In genomic region chr6:30912746-30913520, GRCh38 we compare ENCODE assay signal across 10 cellular contexts. TPM values are rescaled to one million over a fixed set of nuclear protein-coding genes. Genes with fewer than 3 reads are reported as not detected.
DNase-seq lines count a peak whose midpoint lies in the region; ATAC-seq, FAIRE-seq and TF ChIP-seq lines count a peak whose summit lies in the region.
"Had no signal": no experiment of that assay in that cellular context is flagged by ENCODE, and none has a peak within 500 bp of the region (broad histone marks: within the 10 kb centered on the region; RNA-seq: fewer than 3 reads in every experiment).

No MANE protein-coding gene starts in this region.

- POLR2A ChIA-PET in PC-3 (lab: Charles Lee; ENCODE audit: unreplicated experiment): interaction anchor here (0.5 to 0.6 kb wide), 3 partner anchors 29 to 172 kb away, joined by 6 to 8 read pairs (median 6); no protein-coding TSS in a partner anchor
- POLR2A ChIA-PET in H1 (lab: Charles Lee; ENCODE audit: partially characterized antibody): interaction anchor here (0.7 to 4.0 kb wide), 19 partner anchors 10 to 629 kb away, joined by 3 to 17 read pairs (median 3); partner anchors contain the start of genes DDR1, DDX39B and FLOT1

- no peak for TF ChIP-seq CTCF in PC-3 (conservative IDR thresholded peaks at IDR 0.05; ENCODE audit: low read depth, low read length)
- TF ChIP-seq CTCF in H1 (IDR thresholded peaks at IDR 0.05; ENCODE audit: control extremely low read depth in 1 of 3, insufficient read depth in 1 of 3, low read depth in 1 of 3, low read length in 3 of 3): no peak
- no peak for TF ChIP-seq CTCF in neural progenitor cell (IDR thresholded peaks at IDR 0.05)

- no peak overlapping the region for H3K4ac ChIP-seq in H1 (replicated peaks; ENCODE audit: insufficient read length, low read depth, low read length)

- H3K9me2 ChIP-seq in PC-3 (replicated peaks; ENCODE audit: low read length): no peaks in the 10 kb centered on the region

- H2BK5ac ChIP-seq in H1 (ENCODE audit: low read depth, low read length): 0 out of 2 replicates have a peak overlapping the region, but pooled peaks have one; percentile 63

- peaks cover 26 to 41% (median 33%) of the 10 kb centered on the region in 10 experiments for H3K4me1 ChIP-seq in BLaER1 treated with 17β-estradiol and CSF1 and Interleukin-3, amounts not matched to agents 10 nM and 100 nM
- peaks cover 35% of the 10 kb centered on the region for H3K4me1 ChIP-seq in PC-3 (ENCODE audit: insufficient read depth, low read length)
- H3K4me1 ChIP-seq in H1 (replicated peaks in 1 of 4; ENCODE audit: control insufficient read depth in 3 of 4, insufficient read depth in 4 of 4, low read length in 3 of 4): peaks cover 0 to 18% (median 7%) of the 10 kb centered on the region in 4 experiments; a peak in 5 of 7 replicates
- H3K4me1 ChIP-seq in neural progenitor cell: peaks cover 18% of the 10 kb centered on the region

- no TSS peak for BruUV-seq in PC-3 (replicated peaks; lab: Mats Ljungman, UMichigan)

- FAIRE-seq in H1 (lab: Jason Lieb, UNC): no peak

- peak overlapping the region in 5 of 11 experiments; percentile 81 to 92 (median 89); a peak in 8 of 22 replicates for H3K9ac ChIP-seq in BLaER1 treated with 17β-estradiol and CSF1 and Interleukin-3, amounts not matched to agents 10 nM and 100 nM
- H3K9ac ChIP-seq in PC-3 (ENCODE audit: low read length) (peak overlapping the region; percentile 87; the same call in 1 of the 2 replicates), H1 (replicated peaks in 1 of 4; ENCODE audit: extremely low read depth in 1 of 4, low read depth in 3 of 4, low read length in 3 of 4) (no peak overlapping the region), neural progenitor cell (no peak overlapping the region)

- H3F3A ChIP-seq in PC-3 (ENCODE audit: low read length, unreplicated experiment) (no peaks in the 10 kb centered on the region), neural progenitor cell (ENCODE audit: low read depth) (peaks cover 28% of the 10 kb centered on the region)

- intact Hi-C loops in PC-3 (cut with micrococcal nuclease): no loop called here

- H2BK12ac ChIP-seq in H1 (ENCODE audit: low read depth, low read length): peak overlapping the region; percentile 39; the same call in 1 of the 2 replicates

- DNase-seq in PC-3: no peak
- no peak for DNase-seq in H1 (ENCODE audit: low read depth in 1 of 2, low spot score in 2 of 2)
- DNase-seq in neural progenitor cell (ENCODE audit: low spot score): no peak
- DNase-seq in NCI-H2029 treated with DMSO at 0.1 percent for 48 hours (lab: John Stamatoyannopoulos, UW): no peak
- DNase-seq in MV-4-11 (lab: John Stamatoyannopoulos, UW): no peak
- no peak for DNase-seq in SHP77 (lab: John Stamatoyannopoulos, UW)
- no peak for DNase-seq in AG08395 (ENCODE audit: low spot score)
- DNase-seq: DMS53 had no signal

- peak overlapping the region in 6 of 11 experiments; percentile 85 to 93 (median 91); a peak in 12 of 22 replicates for H3K4me2 ChIP-seq in BLaER1 treated with 17β-estradiol and CSF1 and Interleukin-3, amounts not matched to agents 10 nM and 100 nM
- H3K4me2 ChIP-seq in PC-3 (ENCODE audit: low read length) (peak overlapping the region; percentile 89; the same call in 1 of the 2 replicates), H1 (ENCODE audit: insufficient read depth in 1 of 2, low read depth in 2 of 2, low read length in 2 of 2) (peak overlapping the region in 1 of 2 experiments; percentile 68; a peak in 1 of 4 replicates), neural progenitor cell (no peak overlapping the region)

- H3K27me3 ChIP-seq in BLaER1 treated with 17β-estradiol and CSF1 and Interleukin-3, amounts not matched to agents 10 nM and 100 nM: no peaks in the 10 kb centered on the region
- H3K27me3 ChIP-seq in PC-3 (ENCODE audit: low read length) (no peaks in the 10 kb centered on the region), H1 (replicated peaks in 1 of 4; ENCODE audit: control insufficient read depth in 3 of 4, extremely low read depth in 1 of 4, insufficient read depth in 3 of 4, low read length in 3 of 4) (no peaks in the 10 kb centered on the region), neural progenitor cell (no peaks in the 10 kb centered on the region)

- H4K5ac ChIP-seq in H1 (ENCODE audit: insufficient read length, low read depth, low read length): no peak overlapping the region

- H2BK20ac ChIP-seq in H1 (ENCODE audit: low read length): no peak overlapping the region

- H3K27me3 Mint-ChIP-seq in neural progenitor cell (ENCODE audit: insufficient read depth, low read depth): peaks cover 9% of the 10 kb centered on the region

- H4K8ac ChIP-seq in H1 (ENCODE audit: extremely low read depth, insufficient read depth, low read length): no peak overlapping the region; the same call in 1 of the 2 replicates

- no peak overlapping the region for H4K91ac ChIP-seq in H1 (replicated peaks; ENCODE audit: insufficient read length, low read length)

- no peak overlapping the region for H3K14ac ChIP-seq in H1 (ENCODE audit: insufficient read length)

- ATAC-seq in PC-3: no peak

- H2AFZ ChIP-seq in PC-3 (ENCODE audit: low read length) (peak overlapping the region; percentile 73; the same call in 1 of the 2 replicates), H1 (ENCODE audit: low read length) (no peak overlapping the region), neural progenitor cell (replicated peaks) (no peak overlapping the region)

- H3K36me3 Mint-ChIP-seq in neural progenitor cell: peaks cover 26% of the 10 kb centered on the region

- no peak for TF ChIP-seq RAD21 in H1 (IDR thresholded peaks at IDR 0.05 in 1 of 2, conservative IDR thresholded peaks at IDR 0.05 in 1 of 2; ENCODE audit: low read depth in 2 of 2, low read length in 2 of 2)

- no peak overlapping the region for H2BK120ac ChIP-seq in H1 (replicated peaks; ENCODE audit: low read depth, low read length)

- H3K23ac ChIP-seq in H1 (ENCODE audit: insufficient read length): no peak overlapping the region

- TF ChIP-seq POLR2A in H1 (IDR thresholded peaks at IDR 0.05; ENCODE audit: control extremely low read depth in 1 of 2, low read depth in 2 of 2, low read length in 2 of 2): 0 out of 3 replicates have a peak, but pooled peaks of 1 of the 2 experiments have one; percentile 40

- H3K9me3 ChIP-seq in BLaER1 treated with 17β-estradiol and CSF1 and Interleukin-3, amounts not matched to agents 10 nM and 100 nM (replicated peaks in 1 of 11): no peaks in the 10 kb centered on the region
- H3K9me3 ChIP-seq in PC-3 (ENCODE audit: low read length) (no peaks in the 10 kb centered on the region), H1 (ENCODE audit: insufficient read depth in 2 of 2, low read depth in 1 of 2, low read length in 1 of 2) (no peaks in the 10 kb centered on the region), neural progenitor cell (ENCODE audit: low read depth) (no peaks in the 10 kb centered on the region)

- H3K18ac ChIP-seq in H1 (ENCODE audit: extremely low read depth, low read length): no peak overlapping the region

- H3K4me1 Mint-ChIP-seq in neural progenitor cell: peaks cover 40% of the 10 kb centered on the region

- H3K36me3 ChIP-seq in BLaER1 treated with 17β-estradiol and CSF1 and Interleukin-3, amounts not matched to agents 10 nM and 100 nM: peaks cover 48 to 66% (median 59%) of the 10 kb centered on the region in 11 experiments
- H3K36me3 ChIP-seq in PC-3 (ENCODE audit: low read depth, low read length) (peaks cover 11% of the 10 kb centered on the region; the same call in 1 of the 2 replicates), H1 (ENCODE audit: control insufficient read depth in 2 of 4, insufficient read depth in 4 of 4, low read length in 3 of 4) (peaks cover 6 to 16% (median 9%) of the 10 kb centered on the region in 4 experiments; a peak in 7 of 8 replicates), neural progenitor cell (no peaks in the 10 kb centered on the region)

- H3K27ac ChIP-seq in BLaER1 treated with 17β-estradiol and CSF1 and Interleukin-3, amounts not matched to agents 10 nM and 100 nM: no peak overlapping the region
- H3K27ac ChIP-seq in PC-3 (ENCODE audit: low read length) (peak overlapping the region; percentile 51), H1 (ENCODE audit: low read depth, low read length) (no peak overlapping the region), neural progenitor cell (no peak overlapping the region)

- no peak overlapping the region for H3K27ac Mint-ChIP-seq in neural progenitor cell

- H3K79me2 ChIP-seq in PC-3 (ENCODE audit: low read length) (peaks cover 24% of the 10 kb centered on the region), H1 (ENCODE audit: control insufficient read depth in 1 of 2, insufficient read depth in 2 of 2, low read length in 2 of 2) (peaks cover 0 to 13% of the 10 kb centered on the region in 2 experiments; a peak in 2 of 4 replicates), neural progenitor cell (ENCODE audit: low read depth) (peaks cover 18% of the 10 kb centered on the region)

- WGBS in H1 (ENCODE audit: extremely low coverage in 1 of 2, insufficient coverage in 1 of 2, insufficient read length in 1 of 2, insufficient replicate concordance in 2 of 2, low coverage in 1 of 2, low lambda C conversion rate in 2 of 2, missing lambda C conversion rate in 1 of 2), 2 experiments: 83% methylated on average over 8 of the region's 8 CpGs; no CpG with 5 or more reads in 1 of the 2 experiments

- H2BK15ac ChIP-seq in H1 (ENCODE audit: low read length): no peak overlapping the region

- peaks cover 10% of the 10 kb centered on the region for H3K23me2 ChIP-seq in H1 (ENCODE audit: low read depth, low read length)

- no peaks in the 10 kb centered on the region for H3K9me3 Mint-ChIP-seq in neural progenitor cell

- no peak overlapping the region for H3K56ac ChIP-seq in H1 (replicated peaks; ENCODE audit: insufficient read length, low read depth, low read length)

- H3K4me3 ChIP-seq in BLaER1 treated with 17β-estradiol and CSF1 and Interleukin-3, amounts not matched to agents 10 nM and 100 nM: no peak overlapping the region
- H3K4me3 ChIP-seq in PC-3 (ENCODE audit: low read length): peak overlapping the region; percentile 67; the same call in 1 of the 2 replicates
- H3K4me3 ChIP-seq in H1 (ENCODE audit: extremely low read depth in 1 of 4, insufficient read depth in 2 of 4, low read depth in 3 of 4, low read length in 4 of 4): peak overlapping the region in 1 of 4 experiments; percentile 74; a peak in 2 of 8 replicates
- no peak overlapping the region for H3K4me3 ChIP-seq in neural progenitor cell

- H2AK5ac ChIP-seq in H1 (ENCODE audit: low read depth, low read length): no peak overlapping the region

- H4K20me1 ChIP-seq in BLaER1 treated with 17β-estradiol and CSF1 and Interleukin-3, amounts not matched to agents 10 nM and 100 nM: peaks cover 0 to 6% (median 0%) of the 10 kb centered on the region in 11 experiments; a peak in 4 of 22 replicates
- H4K20me1 ChIP-seq in PC-3 (ENCODE audit: low read length) (no peaks in the 10 kb centered on the region), H1 (replicated peaks in 1 of 2; ENCODE audit: control insufficient read depth in 1 of 2, insufficient read depth in 2 of 2, low read length in 2 of 2) (peaks cover 0 to 2% of the 10 kb centered on the region in 2 experiments), neural progenitor cell (ENCODE audit: low read depth) (no peaks in the 10 kb centered on the region)

- H3K4me3 Mint-ChIP-seq in neural progenitor cell: peak overlapping the region; percentile 93

- 0 out of 2 replicates have a peak, but pooled peaks cover 2% of the 10 kb centered on the region for H3K79me1 ChIP-seq in H1 (ENCODE audit: low read depth, low read length)

- TF ChIP-seq EP300 in H1 (IDR thresholded peaks at IDR 0.05; ENCODE audit: borderline replicate concordance in 1 of 2, low read depth in 2 of 2, low read length in 2 of 2): no peak

- CTCF ChIA-PET in PC-3 (lab: Charles Lee): interaction anchor here (0.6 to 3.6 kb wide), 9 partner anchors 27 to 174 kb away, joined by 3 to 23 read pairs (median 5); no protein-coding TSS in a partner anchor
- CTCF ChIA-PET in H1 (lab: Charles Lee; ENCODE audit: partially characterized antibody): interaction anchor here (0.6 to 16.0 kb wide), 27 partner anchors 11 to 298 kb away, joined by 3 to 285 read pairs (median 5); partner anchors contain the start of genes DDR1 and MUCL3

RNA-seq across cellular contexts. Expression of gene VARS2, which starts 1.1 kb away (rescaled TPM):
- total RNA-seq in PC-3 (2014; rRNA removed) (66.5 and 87.8 TPM in 2 replicates), neural progenitor cell (ENCODE audit: low replicate concordance) (21.5 and 64.6 TPM in 2 replicates)
- total RNA-seq in H1 (2021; fragmentation: NEBNext Ultra II Directional; extraction: Animal tissue kit (Norgen Biotek cat#: 25700)): 41.2 and 47.7 TPM in 2 replicates
- polyA plus RNA-seq in H1 (2011; rRNA removed): 26.8 and 34.8 TPM in 2 replicates
- 36.0 TPM for polyA plus RNA-seq in H1 (2011; cell fraction: cytosol; rRNA removed)
- 180 TPM for polyA plus RNA-seq in H1 (2011; cell fraction: nucleus; rRNA removed)
- polyA plus RNA-seq in H1 (2012, experiment 1 of 2): 20.8 to 48.2 TPM (median 43.6 TPM) in 4 replicates
- 31.4 TPM for polyA plus RNA-seq in H1 (2012, experiment 2 of 2)
- 25.2 TPM for polyA plus RNA-seq in H1 (2013, experiment 1 of 2)
- 23.4 TPM for polyA plus RNA-seq in H1 (2013, experiment 2 of 2)
- polyA minus RNA-seq in H1 (2011; rRNA and poly(A)+ RNA removed): 34.0 and 41.2 TPM in 2 replicates
- polyA minus RNA-seq in H1 (2011; cell fraction: cytosol; rRNA and poly(A)+ RNA removed): 25.2 TPM
- polyA minus RNA-seq in H1 (2011; cell fraction: nucleus; rRNA and poly(A)+ RNA removed): 32.4 TPM

RNA-seq across cellular contexts. Expression of gene GTF2H4, which starts 4.9 kb away (rescaled TPM):
- total RNA-seq in PC-3 (2014; rRNA removed): 21.7 and 28.7 TPM in 2 replicates
- 49.5 and 53.4 TPM in 2 replicates for total RNA-seq in H1 (2021; fragmentation: NEBNext Ultra II Directional; extraction: Animal tissue kit (Norgen Biotek cat#: 25700))
- 42.3 and 46.2 TPM in 2 replicates for polyA plus RNA-seq in H1 (2011; rRNA removed)
- 42.7 TPM for polyA plus RNA-seq in H1 (2011; cell fraction: cytosol; rRNA removed)
- polyA plus RNA-seq in H1 (2011; cell fraction: nucleus; rRNA removed): 147 TPM
- polyA plus RNA-seq in H1 (2012, experiment 1 of 2): 36.6 to 48.0 TPM (median 43.7 TPM) in 4 replicates
- 81.6 TPM for polyA plus RNA-seq in H1 (2012, experiment 2 of 2)
- polyA plus RNA-seq in H1 (2013, experiment 1 of 2): 42.6 TPM
- polyA plus RNA-seq in H1 (2013, experiment 2 of 2): 40.8 TPM
- polyA minus RNA-seq in H1 (2011; rRNA and poly(A)+ RNA removed): 27.0 and 29.0 TPM in 2 replicates
- 13.8 TPM for polyA minus RNA-seq in H1 (2011; cell fraction: cytosol; rRNA and poly(A)+ RNA removed)
- polyA minus RNA-seq in H1 (2011; cell fraction: nucleus; rRNA and poly(A)+ RNA removed): 39.6 TPM
- total RNA-seq in neural progenitor cell (ENCODE audit: low replicate concordance): 29.2 and 50.0 TPM in 2 replicates

RNA-seq across cellular contexts. Expression of gene SFTA2, which starts 19.0 kb away (rescaled TPM):
- not detected in 2 replicates for total RNA-seq in PC-3 (2014; rRNA removed)
- not detected in 2 replicates for total RNA-seq in H1 (2021; fragmentation: NEBNext Ultra II Directional; extraction: Animal tissue kit (Norgen Biotek cat#: 25700))
- polyA plus RNA-seq in H1 (2011; rRNA removed): not detected in 2 replicates
- not detected for polyA plus RNA-seq in H1 (2011; cell fraction: cytosol; rRNA removed)
- not detected for polyA plus RNA-seq in H1 (2011; cell fraction: nucleus; rRNA removed)
- polyA plus RNA-seq in H1 (2012, experiment 1 of 2): not detected in 4 replicates
- polyA plus RNA-seq in H1 (2012, experiment 2 of 2): not detected
- not detected for polyA plus RNA-seq in H1 (2013, experiment 1 of 2)
- polyA plus RNA-seq in H1 (2013, experiment 2 of 2): not detected
- polyA minus RNA-seq in H1 (2011; rRNA and poly(A)+ RNA removed): not detected in 2 replicates
- polyA minus RNA-seq in H1 (2011; cell fraction: cytosol; rRNA and poly(A)+ RNA removed): not detected
- polyA minus RNA-seq in H1 (2011; cell fraction: nucleus; rRNA and poly(A)+ RNA removed): not detected
- total RNA-seq in neural progenitor cell (ENCODE audit: low replicate concordance): not detected in 2 replicates
- total RNA-seq: endothelial cell of umbilical vein had no signal
- polyA plus RNA-seq: endothelial cell of umbilical vein had no signal

RNA-seq across cellular contexts. Expression of gene MUCL3, which starts 27.8 kb away (rescaled TPM):
- total RNA-seq in PC-3 (2014; rRNA removed) (0.04 TPM in 1 of 2 replicates, not detected in the other), neural progenitor cell (ENCODE audit: low replicate concordance) (0.03 TPM in 1 of 2 replicates, not detected in the other)
- 0.08 and 0.37 TPM in 2 replicates for total RNA-seq in H1 (2021; fragmentation: NEBNext Ultra II Directional; extraction: Animal tissue kit (Norgen Biotek cat#: 25700))
- 0.15 and 0.22 TPM in 2 replicates for polyA plus RNA-seq in H1 (2011; rRNA removed)
- 0.18 TPM for polyA plus RNA-seq in H1 (2011; cell fraction: cytosol; rRNA removed)
- polyA plus RNA-seq in H1 (2011; cell fraction: nucleus; rRNA removed): 0.41 TPM
- polyA plus RNA-seq in H1 (2012, experiment 1 of 2): 0.19 to 0.34 TPM (median 0.26 TPM) in 4 replicates
- polyA plus RNA-seq in H1 (2012, experiment 2 of 2): not detected
- polyA plus RNA-seq in H1 (2013, experiment 1 of 2): 0.59 TPM
- polyA plus RNA-seq in H1 (2013, experiment 2 of 2): 0.50 TPM
- 0.10 and 0.13 TPM in 2 replicates for polyA minus RNA-seq in H1 (2011; rRNA and poly(A)+ RNA removed)
- not detected for polyA minus RNA-seq in H1 (2011; cell fraction: cytosol; rRNA and poly(A)+ RNA removed)
- polyA minus RNA-seq in H1 (2011; cell fraction: nucleus; rRNA and poly(A)+ RNA removed): not detected
- total RNA-seq: endothelial cell of umbilical vein had no signal
- polyA plus RNA-seq: endothelial cell of umbilical vein had no signal

RNA-seq across cellular contexts. Expression of gene DDR1, which starts 28.6 kb away (rescaled TPM):
- total RNA-seq in PC-3 (2014; rRNA removed): 108 and 144 TPM in 2 replicates
- 181 and 182 TPM in 2 replicates for total RNA-seq in H1 (2021; fragmentation: NEBNext Ultra II Directional; extraction: Animal tissue kit (Norgen Biotek cat#: 25700))
- 99.4 and 134 TPM in 2 replicates for polyA plus RNA-seq in H1 (2011; rRNA removed)
- polyA plus RNA-seq in H1 (2011; cell fraction: cytosol; rRNA removed): 110 TPM
- 240 TPM for polyA plus RNA-seq in H1 (2011; cell fraction: nucleus; rRNA removed)
- 139 to 201 TPM (median 179 TPM) in 4 replicates for polyA plus RNA-seq in H1 (2012, experiment 1 of 2)
- 146 TPM for polyA plus RNA-seq in H1 (2012, experiment 2 of 2)
- polyA plus RNA-seq in H1 (2013, experiment 1 of 2): 128 TPM
- 135 TPM for polyA plus RNA-seq in H1 (2013, experiment 2 of 2)
- 116 and 120 TPM in 2 replicates for polyA minus RNA-seq in H1 (2011; rRNA and poly(A)+ RNA removed)
- 196 TPM for polyA minus RNA-seq in H1 (2011; cell fraction: cytosol; rRNA and poly(A)+ RNA removed)
- polyA minus RNA-seq in H1 (2011; cell fraction: nucleus; rRNA and poly(A)+ RNA removed): 121 TPM
- 85.3 and 234 TPM in 2 replicates for total RNA-seq in neural progenitor cell (ENCODE audit: low replicate concordance)
